ENCODE assay signal across 1 cellular context in the genomic region with DNA sequence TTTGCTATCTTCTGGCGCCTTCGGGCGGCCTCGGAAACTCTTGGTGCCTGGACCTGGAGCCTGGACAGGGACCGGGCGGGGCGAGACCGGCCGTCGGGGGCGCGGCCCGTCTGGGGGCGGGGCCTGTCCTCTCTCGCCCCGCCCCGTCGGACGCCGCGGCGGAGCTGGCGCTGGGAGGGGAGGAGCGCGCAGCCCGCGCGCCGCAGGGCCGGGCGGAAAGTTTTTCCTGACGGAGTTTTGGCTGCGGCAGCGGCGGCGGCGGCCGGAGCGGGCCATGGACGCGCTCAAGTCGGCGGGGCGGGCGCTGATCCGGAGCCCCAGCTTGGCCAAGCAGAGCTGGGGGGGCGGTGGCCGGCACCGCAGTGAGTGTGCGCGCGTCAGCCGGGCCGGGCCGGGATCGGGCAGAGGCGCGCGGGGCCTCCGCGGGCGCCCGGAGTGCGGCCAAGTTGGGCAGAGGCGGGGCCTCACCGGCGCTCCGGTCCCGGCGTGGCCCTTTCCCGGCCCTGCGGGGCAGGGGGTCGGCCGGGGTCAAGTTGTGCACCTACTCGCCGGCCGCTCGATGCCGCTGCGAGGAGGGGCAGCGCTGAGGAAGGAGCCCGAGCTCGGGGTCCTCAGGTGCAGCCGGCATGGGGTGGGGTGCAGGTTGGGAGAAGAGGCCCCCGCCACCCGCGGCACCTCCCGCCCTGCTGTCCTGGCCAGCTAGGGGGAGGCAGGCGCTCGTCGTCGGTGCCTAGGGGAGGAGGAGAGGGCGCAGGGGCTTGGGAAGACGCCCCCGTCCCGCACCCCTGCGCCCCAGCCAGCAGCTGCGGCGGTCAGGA.
TF ChIP-seq lines count a peak whose summit lies in the region.

A gene with protein sequence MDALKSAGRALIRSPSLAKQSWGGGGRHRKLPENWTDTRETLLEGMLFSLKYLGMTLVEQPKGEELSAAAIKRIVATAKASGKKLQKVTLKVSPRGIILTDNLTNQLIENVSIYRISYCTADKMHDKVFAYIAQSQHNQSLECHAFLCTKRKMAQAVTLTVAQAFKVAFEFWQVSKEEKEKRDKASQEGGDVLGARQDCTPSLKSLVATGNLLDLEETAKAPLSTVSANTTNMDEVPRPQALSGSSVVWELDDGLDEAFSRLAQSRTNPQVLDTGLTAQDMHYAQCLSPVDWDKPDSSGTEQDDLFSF (plus strand): TSS at position 182 of the 818 bp plus-strand sequence. CDS start 93 bp downstream, at position 275.

TF ChIP-seq in HepG2, 621 proteins besides CTCF, POLR2A, EP300 and RAD21 (continued from another document and continues in another):
- TF ChIP-seq, protein P1, sequence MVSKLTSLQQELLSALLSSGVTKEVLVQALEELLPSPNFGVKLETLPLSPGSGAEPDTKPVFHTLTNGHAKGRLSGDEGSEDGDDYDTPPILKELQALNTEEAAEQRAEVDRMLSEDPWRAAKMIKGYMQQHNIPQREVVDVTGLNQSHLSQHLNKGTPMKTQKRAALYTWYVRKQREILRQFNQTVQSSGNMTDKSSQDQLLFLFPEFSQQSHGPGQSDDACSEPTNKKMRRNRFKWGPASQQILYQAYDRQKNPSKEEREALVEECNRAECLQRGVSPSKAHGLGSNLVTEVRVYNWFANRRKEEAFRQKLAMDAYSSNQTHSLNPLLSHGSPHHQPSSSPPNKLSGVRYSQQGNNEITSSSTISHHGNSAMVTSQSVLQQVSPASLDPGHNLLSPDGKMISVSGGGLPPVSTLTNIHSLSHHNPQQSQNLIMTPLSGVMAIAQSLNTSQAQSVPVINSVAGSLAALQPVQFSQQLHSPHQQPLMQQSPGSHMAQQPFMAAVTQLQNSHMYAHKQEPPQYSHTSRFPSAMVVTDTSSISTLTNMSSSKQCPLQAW (CRISPR knock-in tag; IDR thresholded peaks at IDR 0.05): no peak
- no peak for TF ChIP-seq RBAK (CRISPR knock-in tag; IDR thresholded peaks at IDR 0.05)
- TF ChIP-seq ZC3H13 (CRISPR knock-in tag; IDR thresholded peaks at IDR 0.05): no peak
- TF ChIP-seq, protein P2, sequence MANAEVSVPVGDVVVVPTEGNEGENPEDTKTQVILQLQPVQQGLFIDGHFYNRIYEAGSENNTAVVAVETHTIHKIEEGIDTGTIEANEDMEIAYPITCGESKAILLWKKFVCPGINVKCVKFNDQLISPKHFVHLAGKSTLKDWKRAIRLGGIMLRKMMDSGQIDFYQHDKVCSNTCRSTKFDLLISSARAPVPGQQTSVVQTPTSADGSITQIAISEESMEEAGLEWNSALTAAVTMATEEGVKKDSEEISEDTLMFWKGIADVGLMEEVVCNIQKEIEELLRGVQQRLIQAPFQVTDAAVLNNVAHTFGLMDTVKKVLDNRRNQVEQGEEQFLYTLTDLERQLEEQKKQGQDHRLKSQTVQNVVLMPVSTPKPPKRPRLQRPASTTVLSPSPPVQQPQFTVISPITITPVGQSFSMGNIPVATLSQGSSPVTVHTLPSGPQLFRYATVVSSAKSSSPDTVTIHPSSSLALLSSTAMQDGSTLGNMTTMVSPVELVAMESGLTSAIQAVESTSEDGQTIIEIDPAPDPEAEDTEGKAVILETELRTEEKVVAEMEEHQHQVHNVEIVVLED (CRISPR knock-in tag; IDR thresholded peaks at IDR 0.05; ENCODE audit: borderline replicate concordance): peak; percentile 46; the same call in 1 of the 2 replicates
- TF ChIP-seq SSRP1 (CRISPR knock-in tag; IDR thresholded peaks at IDR 0.05): no peak
- TF ChIP-seq, protein P3, sequence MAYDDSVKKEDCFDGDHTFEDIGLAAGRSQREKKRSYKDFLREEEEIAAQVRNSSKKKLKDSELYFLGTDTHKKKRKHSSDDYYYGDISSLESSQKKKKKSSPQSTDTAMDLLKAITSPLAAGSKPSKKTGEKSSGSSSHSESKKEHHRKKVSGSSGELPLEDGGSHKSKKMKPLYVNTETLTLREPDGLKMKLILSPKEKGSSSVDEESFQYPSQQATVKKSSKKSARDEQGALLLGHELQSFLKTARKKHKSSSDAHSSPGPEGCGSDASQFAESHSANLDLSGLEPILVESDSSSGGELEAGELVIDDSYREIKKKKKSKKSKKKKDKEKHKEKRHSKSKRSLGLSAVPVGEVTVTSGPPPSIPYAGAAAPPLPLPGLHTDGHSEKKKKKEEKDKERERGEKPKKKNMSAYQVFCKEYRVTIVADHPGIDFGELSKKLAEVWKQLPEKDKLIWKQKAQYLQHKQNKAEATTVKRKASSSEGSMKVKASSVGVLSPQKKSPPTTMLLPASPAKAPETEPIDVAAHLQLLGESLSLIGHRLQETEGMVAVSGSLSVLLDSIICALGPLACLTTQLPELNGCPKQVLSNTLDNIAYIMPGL (CRISPR knock-in tag; IDR thresholded peaks at IDR 0.05; ENCODE audit: borderline replicate concordance in 1 of 2, low read depth in 1 of 2): 0 out of 4 replicates have a peak, but pooled peaks have one; percentile 39
- no peak for TF ChIP-seq PRMT3 (CRISPR knock-in tag; IDR thresholded peaks at IDR 0.05; ENCODE audit: borderline replicate concordance, low read depth)
- peak; percentile 67 for TF ChIP-seq PHF8 (CRISPR knock-in tag; IDR thresholded peaks at IDR 0.05)
- TF ChIP-seq, protein P4, sequence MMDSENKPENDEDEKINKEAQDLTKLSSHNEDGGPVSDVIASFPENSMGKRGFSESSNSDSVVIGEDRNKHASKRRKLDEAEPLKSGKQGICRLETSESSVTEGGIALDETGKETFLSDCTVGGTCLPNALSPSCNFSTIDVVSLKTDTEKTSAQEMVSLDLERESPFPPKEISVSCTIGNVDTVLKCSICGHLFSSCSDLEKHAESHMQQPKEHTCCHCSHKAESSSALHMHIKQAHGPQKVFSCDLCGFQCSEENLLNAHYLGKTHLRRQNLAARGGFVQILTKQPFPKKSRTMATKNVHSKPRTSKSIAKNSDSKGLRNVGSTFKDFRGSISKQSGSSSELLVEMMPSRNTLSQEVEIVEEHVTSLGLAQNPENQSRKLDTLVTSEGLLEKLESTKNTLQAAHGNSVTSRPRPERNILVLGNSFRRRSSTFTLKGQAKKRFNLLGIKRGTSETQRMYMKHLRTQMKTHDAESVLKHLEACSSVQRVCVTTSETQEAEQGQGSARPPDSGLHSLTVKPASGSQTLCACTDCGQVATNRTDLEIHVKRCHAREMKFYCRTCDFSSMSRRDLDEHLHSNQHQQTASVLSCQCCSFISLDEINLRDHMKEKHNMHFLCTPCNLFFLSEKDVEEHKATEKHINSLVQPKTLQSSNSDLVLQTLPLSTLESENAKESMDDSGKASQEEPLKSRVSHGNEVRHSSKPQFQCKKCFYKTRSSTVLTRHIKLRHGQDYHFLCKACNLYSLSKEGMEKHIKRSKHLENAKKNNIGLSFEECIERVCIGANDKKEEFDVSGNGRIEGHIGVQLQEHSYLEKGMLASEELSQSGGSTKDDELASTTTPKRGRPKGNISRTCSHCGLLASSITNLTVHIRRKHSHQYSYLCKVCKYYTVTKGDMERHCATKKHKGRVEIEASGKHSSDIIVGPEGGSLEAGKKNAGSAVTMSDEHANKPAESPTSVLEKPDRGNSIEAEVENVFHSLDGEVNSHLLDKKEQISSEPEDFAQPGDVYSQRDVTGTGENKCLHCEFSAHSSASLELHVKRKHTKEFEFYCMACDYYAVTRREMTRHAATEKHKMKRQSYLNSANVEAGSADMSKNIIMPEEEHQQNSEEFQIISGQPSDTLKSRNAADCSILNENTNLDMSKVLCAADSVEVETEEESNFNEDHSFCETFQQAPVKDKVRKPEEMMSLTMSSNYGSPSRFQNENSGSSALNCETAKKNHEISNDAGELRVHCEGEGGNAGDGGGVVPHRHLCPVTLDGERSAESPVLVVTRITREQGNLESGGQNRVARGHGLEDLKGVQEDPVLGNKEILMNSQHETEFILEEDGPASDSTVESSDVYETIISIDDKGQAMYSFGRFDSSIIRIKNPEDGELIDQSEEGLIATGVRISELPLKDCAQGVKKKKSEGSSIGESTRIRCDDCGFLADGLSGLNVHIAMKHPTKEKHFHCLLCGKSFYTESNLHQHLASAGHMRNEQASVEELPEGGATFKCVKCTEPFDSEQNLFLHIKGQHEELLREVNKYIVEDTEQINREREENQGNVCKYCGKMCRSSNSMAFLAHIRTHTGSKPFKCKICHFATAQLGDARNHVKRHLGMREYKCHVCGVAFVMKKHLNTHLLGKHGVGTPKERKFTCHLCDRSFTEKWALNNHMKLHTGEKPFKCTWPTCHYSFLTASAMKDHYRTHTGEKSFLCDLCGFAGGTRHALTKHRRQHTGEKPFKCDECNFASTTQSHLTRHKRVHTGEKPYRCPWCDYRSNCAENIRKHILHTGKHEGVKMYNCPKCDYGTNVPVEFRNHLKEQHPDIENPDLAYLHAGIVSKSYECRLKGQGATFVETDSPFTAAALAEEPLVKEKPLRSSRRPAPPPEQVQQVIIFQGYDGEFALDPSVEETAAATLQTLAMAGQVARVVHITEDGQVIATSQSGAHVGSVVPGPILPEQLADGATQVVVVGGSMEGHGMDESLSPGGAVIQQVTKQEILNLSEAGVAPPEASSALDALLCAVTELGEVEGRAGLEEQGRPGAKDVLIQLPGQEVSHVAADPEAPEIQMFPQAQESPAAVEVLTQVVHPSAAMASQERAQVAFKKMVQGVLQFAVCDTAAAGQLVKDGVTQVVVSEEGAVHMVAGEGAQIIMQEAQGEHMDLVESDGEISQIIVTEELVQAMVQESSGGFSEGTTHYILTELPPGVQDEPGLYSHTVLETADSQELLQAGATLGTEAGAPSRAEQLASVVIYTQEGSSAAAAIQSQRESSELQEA (CRISPR knock-in tag; IDR thresholded peaks at IDR 0.05; ENCODE audit: not compliant biosample characterization): no peak
- TF ChIP-seq, protein P5, sequence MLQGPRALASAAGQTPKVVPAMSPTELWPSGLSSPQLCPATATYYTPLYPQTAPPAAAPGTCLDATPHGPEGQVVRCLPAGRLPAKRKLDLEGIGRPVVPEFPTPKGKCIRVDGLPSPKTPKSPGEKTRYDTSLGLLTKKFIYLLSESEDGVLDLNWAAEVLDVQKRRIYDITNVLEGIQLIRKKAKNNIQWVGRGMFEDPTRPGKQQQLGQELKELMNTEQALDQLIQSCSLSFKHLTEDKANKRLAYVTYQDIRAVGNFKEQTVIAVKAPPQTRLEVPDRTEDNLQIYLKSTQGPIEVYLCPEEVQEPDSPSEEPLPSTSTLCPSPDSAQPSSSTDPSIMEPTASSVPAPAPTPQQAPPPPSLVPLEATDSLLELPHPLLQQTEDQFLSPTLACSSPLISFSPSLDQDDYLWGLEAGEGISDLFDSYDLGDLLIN (CRISPR knock-in tag; IDR thresholded peaks at IDR 0.05; ENCODE audit: borderline replicate concordance): no peak
- TF ChIP-seq, protein P6, sequence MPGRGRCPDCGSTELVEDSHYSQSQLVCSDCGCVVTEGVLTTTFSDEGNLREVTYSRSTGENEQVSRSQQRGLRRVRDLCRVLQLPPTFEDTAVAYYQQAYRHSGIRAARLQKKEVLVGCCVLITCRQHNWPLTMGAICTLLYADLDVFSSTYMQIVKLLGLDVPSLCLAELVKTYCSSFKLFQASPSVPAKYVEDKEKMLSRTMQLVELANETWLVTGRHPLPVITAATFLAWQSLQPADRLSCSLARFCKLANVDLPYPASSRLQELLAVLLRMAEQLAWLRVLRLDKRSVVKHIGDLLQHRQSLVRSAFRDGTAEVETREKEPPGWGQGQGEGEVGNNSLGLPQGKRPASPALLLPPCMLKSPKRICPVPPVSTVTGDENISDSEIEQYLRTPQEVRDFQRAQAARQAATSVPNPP (CRISPR knock-in tag; IDR thresholded peaks at IDR 0.05): no peak
- TF ChIP-seq ZNF777 (CRISPR knock-in tag; IDR thresholded peaks at IDR 0.05): peak; percentile 66; the same call in 1 of the 2 replicates
- TF ChIP-seq ZNF562 (CRISPR knock-in tag; IDR thresholded peaks at IDR 0.05; ENCODE audit: borderline replicate concordance): no peak
- TF ChIP-seq KLF9 (CRISPR knock-in tag; IDR thresholded peaks at IDR 0.05; ENCODE audit: low read depth): no peak
- TF ChIP-seq POLR2G (IDR thresholded peaks at IDR 0.05; ENCODE audit: low read depth, low read length): peak; percentile 75
- TF ChIP-seq, protein P7, sequence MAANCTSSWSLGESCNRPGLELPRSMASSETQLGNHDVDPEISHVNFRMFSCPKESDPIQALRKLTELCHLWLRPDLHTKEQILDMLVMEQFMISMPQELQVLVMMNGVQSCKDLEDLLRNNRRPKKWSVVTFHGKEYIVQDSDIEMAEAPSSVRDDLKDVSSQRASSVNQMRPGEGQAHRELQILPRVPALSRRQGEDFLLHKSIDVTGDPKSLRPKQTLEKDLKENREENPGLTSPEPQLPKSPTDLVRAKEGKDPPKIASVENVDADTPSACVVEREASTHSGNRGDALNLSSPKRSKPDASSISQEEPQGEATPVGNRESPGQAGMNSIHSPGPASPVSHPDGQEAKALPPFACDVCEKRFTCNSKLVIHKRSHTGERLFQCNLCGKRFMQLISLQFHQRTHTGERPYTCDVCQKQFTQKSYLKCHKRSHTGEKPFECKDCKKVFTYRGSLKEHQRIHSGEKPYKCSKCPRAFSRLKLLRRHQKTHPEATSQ (CRISPR knock-in tag; IDR thresholded peaks at IDR 0.05; ENCODE audit: borderline replicate concordance): no peak
- peak; percentile 60; the same call in 1 of the 2 replicates for TF ChIP-seq YEATS4 (CRISPR knock-in tag; IDR thresholded peaks at IDR 0.05; ENCODE audit: borderline replicate concordance)
- TF ChIP-seq, protein P8, sequence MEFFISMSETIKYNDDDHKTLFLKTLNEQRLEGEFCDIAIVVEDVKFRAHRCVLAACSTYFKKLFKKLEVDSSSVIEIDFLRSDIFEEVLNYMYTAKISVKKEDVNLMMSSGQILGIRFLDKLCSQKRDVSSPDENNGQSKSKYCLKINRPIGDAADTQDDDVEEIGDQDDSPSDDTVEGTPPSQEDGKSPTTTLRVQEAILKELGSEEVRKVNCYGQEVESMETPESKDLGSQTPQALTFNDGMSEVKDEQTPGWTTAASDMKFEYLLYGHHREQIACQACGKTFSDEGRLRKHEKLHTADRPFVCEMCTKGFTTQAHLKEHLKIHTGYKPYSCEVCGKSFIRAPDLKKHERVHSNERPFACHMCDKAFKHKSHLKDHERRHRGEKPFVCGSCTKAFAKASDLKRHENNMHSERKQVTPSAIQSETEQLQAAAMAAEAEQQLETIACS (CRISPR knock-in tag; IDR thresholded peaks at IDR 0.05): no peak; the same call in 1 of the 2 replicates
- no peak for TF ChIP-seq KDM4B (CRISPR knock-in tag; IDR thresholded peaks at IDR 0.05)
- TF ChIP-seq, protein P9, sequence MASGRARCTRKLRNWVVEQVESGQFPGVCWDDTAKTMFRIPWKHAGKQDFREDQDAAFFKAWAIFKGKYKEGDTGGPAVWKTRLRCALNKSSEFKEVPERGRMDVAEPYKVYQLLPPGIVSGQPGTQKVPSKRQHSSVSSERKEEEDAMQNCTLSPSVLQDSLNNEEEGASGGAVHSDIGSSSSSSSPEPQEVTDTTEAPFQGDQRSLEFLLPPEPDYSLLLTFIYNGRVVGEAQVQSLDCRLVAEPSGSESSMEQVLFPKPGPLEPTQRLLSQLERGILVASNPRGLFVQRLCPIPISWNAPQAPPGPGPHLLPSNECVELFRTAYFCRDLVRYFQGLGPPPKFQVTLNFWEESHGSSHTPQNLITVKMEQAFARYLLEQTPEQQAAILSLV (CRISPR knock-in tag; IDR thresholded peaks at IDR 0.05; ENCODE audit: borderline replicate concordance): no peak
- TF ChIP-seq ZNF569 (CRISPR knock-in tag; IDR thresholded peaks at IDR 0.05; ENCODE audit: borderline replicate concordance): no peak
- no peak for TF ChIP-seq MTF1 (CRISPR knock-in tag; IDR thresholded peaks at IDR 0.05)
- TF ChIP-seq, protein P10, sequence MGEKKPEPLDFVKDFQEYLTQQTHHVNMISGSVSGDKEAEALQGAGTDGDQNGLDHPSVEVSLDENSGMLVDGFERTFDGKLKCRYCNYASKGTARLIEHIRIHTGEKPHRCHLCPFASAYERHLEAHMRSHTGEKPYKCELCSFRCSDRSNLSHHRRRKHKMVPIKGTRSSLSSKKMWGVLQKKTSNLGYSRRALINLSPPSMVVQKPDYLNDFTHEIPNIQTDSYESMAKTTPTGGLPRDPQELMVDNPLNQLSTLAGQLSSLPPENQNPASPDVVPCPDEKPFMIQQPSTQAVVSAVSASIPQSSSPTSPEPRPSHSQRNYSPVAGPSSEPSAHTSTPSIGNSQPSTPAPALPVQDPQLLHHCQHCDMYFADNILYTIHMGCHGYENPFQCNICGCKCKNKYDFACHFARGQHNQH (CRISPR knock-in tag; IDR thresholded peaks at IDR 0.05): no peak
